ENCODE assay signal across 8 cellular contexts in the genomic region with DNA sequence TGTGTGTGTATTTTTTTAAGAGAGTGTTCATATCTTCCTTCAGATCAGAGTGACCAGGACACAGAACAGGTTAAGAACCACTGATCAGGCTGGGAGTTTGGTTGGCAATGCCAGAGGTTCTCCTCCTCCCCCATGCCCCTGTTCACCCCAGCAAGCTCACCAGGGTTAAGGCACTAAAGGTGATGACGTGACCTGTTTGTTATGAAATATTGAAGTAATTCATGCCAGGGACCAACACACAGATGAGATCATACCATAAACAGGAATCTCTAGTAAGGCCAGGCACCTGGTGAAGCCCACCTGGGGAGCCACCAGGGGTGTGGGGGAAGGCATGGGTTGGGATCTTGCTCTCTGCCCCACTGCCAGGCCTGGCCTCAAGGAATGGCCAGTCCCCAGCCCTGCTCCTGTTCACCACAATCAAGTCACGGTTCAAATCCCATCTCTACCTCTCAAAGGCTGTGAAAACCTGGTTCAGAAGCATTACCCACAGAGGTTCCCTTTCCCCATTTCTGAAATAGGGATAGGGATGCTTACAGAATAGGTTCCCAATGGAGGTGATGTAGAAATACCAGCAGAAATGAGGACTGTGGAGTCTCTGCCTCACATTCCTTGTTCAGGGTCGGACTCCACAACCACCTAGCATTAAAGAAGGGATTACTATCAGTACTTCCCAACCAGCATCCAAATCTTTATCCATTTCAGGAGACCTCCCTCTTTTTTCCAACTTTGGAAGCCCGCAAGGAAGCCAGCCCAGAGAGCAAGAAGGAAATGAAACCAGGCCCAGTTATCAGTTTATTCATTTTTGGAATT. TPM values are rescaled to one million over a fixed set of nuclear protein-coding genes. Genes with fewer than 3 reads are reported as not detected.
DNase-seq lines count a peak whose midpoint lies in the region; ATAC-seq and TF ChIP-seq lines count a peak whose summit lies in the region.

No MANE protein-coding gene starts in this region.

- H3K36me3 Mint-ChIP-seq in neural progenitor cell = peaks cover 15% of the 10 kb centered on the region

- DNase-seq in NT2/D1 (ENCODE audit: low read depth, low spot score) (no peak), neural progenitor cell (ENCODE audit: low spot score) (peak; percentile 25), NCI-H2227 (lab: John Stamatoyannopoulos, UW; ENCODE audit: unreplicated experiment) (no peak), D341Med (ENCODE audit: low spot score) (no peak)

- ATAC-seq in HG02981 (IDR thresholded peaks at IDR 0.05; ENCODE audit: unreplicated experiment) (no peak), GM21786 (IDR thresholded peaks at IDR 0.05; ENCODE audit: unreplicated experiment) (no peak)

- H3F3A ChIP-seq in neural progenitor cell (ENCODE audit: low read depth) = peaks cover 82% of the 10 kb centered on the region

- peak overlapping the region; percentile 91 for H3K4me3 Mint-ChIP-seq in neural progenitor cell

- peak overlapping the region; percentile 90 for H3K4me2 ChIP-seq in neural progenitor cell

- H3K9ac ChIP-seq in NT2/D1 (ENCODE audit: insufficient read length, low read depth) (peak overlapping the region; percentile 90), neural progenitor cell (peak overlapping the region; percentile 73)

- peaks cover 11% of the 10 kb centered on the region for H3K27me3 Mint-ChIP-seq in neural progenitor cell (ENCODE audit: insufficient read depth, low read depth)

- H3K79me2 ChIP-seq in neural progenitor cell (ENCODE audit: low read depth) = peaks cover 52% of the 10 kb centered on the region

- TF ChIP-seq CTCF in neural progenitor cell (IDR thresholded peaks at IDR 0.05) = no peak

- peak; percentile 30 for TF ChIP-seq POLR2A in GM10847 (IDR thresholded peaks at IDR 0.05; ENCODE audit: extremely low read depth, insufficient read length)

- H3K36me3 ChIP-seq in NT2/D1 (ENCODE audit: insufficient read depth, insufficient read length, low read length) = peaks cover 20% of the 10 kb centered on the region
- H3K36me3 ChIP-seq in ectodermal cell (ENCODE audit: control insufficient read depth, insufficient read depth, low read length) = peaks cover 13% of the 10 kb centered on the region
- H3K36me3 ChIP-seq in neural progenitor cell = no peaks in the 10 kb centered on the region

- peak overlapping the region; percentile 94 for H3K27ac Mint-ChIP-seq in neural progenitor cell

- peaks cover 75% of the 10 kb centered on the region for H3K4me1 Mint-ChIP-seq in neural progenitor cell

- H3K4me1 ChIP-seq in NT2/D1 (ENCODE audit: insufficient read depth, insufficient read length) (peaks cover 8% of the 10 kb centered on the region), ectodermal cell (ENCODE audit: control insufficient read depth, insufficient read depth, low read length) (peaks cover 60% of the 10 kb centered on the region), neural progenitor cell (peaks cover 63% of the 10 kb centered on the region)

- H4K20me1 ChIP-seq in neural progenitor cell (ENCODE audit: low read depth) = peaks cover 44% of the 10 kb centered on the region

- H3K9me3 ChIP-seq in NT2/D1 (ENCODE audit: insufficient read depth, low read length) (no peaks in the 10 kb centered on the region), ectodermal cell (ENCODE audit: control insufficient read depth, low read length) (no peaks in the 10 kb centered on the region), neural progenitor cell (ENCODE audit: low read depth) (no peaks in the 10 kb centered on the region)

- no peak overlapping the region for H2AFZ ChIP-seq in neural progenitor cell (replicated peaks)

- H3K27me3 ChIP-seq in NT2/D1 (ENCODE audit: insufficient read depth, insufficient read length) = no peaks in the 10 kb centered on the region
- peaks cover 14% of the 10 kb centered on the region for H3K27me3 ChIP-seq in ectodermal cell (ENCODE audit: control insufficient read depth, insufficient read depth, low read length, poor library complexity, severe bottlenecking)
- peaks cover 17% of the 10 kb centered on the region for H3K27me3 ChIP-seq in neural progenitor cell

- peak overlapping the region; percentile 97 for H3K4me3 ChIP-seq in NT2/D1 (ENCODE audit: insufficient read length, low read depth)
- H3K4me3 ChIP-seq in ectodermal cell (ENCODE audit: insufficient read depth, low read depth, low read length) = peak overlapping the region; percentile 87
- H3K4me3 ChIP-seq in neural progenitor cell = peak overlapping the region; percentile 91

- H3K27ac ChIP-seq in ectodermal cell (ENCODE audit: insufficient read depth, low read depth, low read length, poor library complexity, severe bottlenecking) = no peak overlapping the region
- H3K27ac ChIP-seq in neural progenitor cell = peak overlapping the region; percentile 72

- WGBS in ectodermal cell, 2 experiments = 58 to 73% methylated on average over 3 to 4 of the region's 4 CpGs

- no peaks in the 10 kb centered on the region for H3K9me3 Mint-ChIP-seq in neural progenitor cell

RNA-seq across cellular contexts. Expression of gene ID3, which starts 2.4 kb away (rescaled TPM):
- 294 TPM for polyA plus RNA-seq in ectodermal cell (2013, experiment 1 of 4)
- 317 TPM for polyA plus RNA-seq in ectodermal cell (2013, experiment 2 of 4)
- 408 TPM for polyA plus RNA-seq in ectodermal cell (2013, experiment 3 of 4)
- polyA plus RNA-seq in ectodermal cell (2013, experiment 4 of 4) = 442 TPM
- 99.9 and 235 TPM in 2 replicates for total RNA-seq in neural progenitor cell (ENCODE audit: low replicate concordance)

RNA-seq across cellular contexts. Expression of gene E2F2, which starts 25.8 kb away (rescaled TPM):
- polyA plus RNA-seq in ectodermal cell (2013, experiment 1 of 4) = 8.1 TPM
- polyA plus RNA-seq in ectodermal cell (2013, experiment 2 of 4) = 8.1 TPM
- polyA plus RNA-seq in ectodermal cell (2013, experiment 3 of 4) = 4.9 TPM
- 5.3 TPM for polyA plus RNA-seq in ectodermal cell (2013, experiment 4 of 4)
- 3.4 and 7.0 TPM in 2 replicates for total RNA-seq in neural progenitor cell (ENCODE audit: low replicate concordance)
